Comparison of ENCODE assay signal across 24 cellular contexts in the genomic region with DNA sequence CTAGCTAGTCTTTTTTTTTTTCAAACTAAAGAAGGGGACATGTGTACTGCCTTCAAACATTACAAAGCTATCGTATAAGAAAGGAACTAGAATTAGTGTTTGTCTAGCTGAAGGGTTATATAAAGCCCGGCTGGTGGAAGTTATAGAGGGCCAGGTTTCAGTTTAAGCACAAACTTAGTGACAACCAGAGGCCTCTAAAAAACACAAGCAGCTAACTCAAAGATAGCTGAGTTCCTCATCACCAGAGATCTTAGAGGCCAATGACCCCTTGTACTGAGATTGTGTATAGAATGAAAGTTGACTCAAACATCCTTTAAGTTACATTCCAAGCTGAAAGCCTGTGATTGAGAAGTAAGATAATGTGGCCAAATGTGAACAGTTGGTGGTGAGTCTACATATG.
"Had no signal": no experiment of that assay in that cellular context is flagged by ENCODE, and none has a peak within 500 bp of the region (broad histone marks: within the 10 kb centered on the region; RNA-seq: fewer than 3 reads in every experiment).

No MANE protein-coding gene starts in this region.

- H3K9me3 Mint-ChIP-seq: activated naive CD8-positive, alpha-beta T cell treated with anti-CD3 and anti-CD28 coated beads for 36 hours; immature natural killer cell; natural killer cell treated with Interleukin-12 subunit alpha and Interleukin-12 subunit beta and Interleukin-15 and Interleukin-18, amount 100 ng/mL, for 72 hours; stimulated activated effector memory CD8-positive, alpha-beta T cell treated with anti-CD3 and anti-CD28 coated beads, Interleukin-12 subunit alpha, Interleukin-12 subunit beta, amount 100 ng/mL, for 72 hours; stimulated activated naive CD8-positive, alpha-beta T cell treated with anti-CD3 and anti-CD28 coated beads, Interleukin-15, amount 100 ng/mL, for 72 hours had no signal

- H3K27ac Mint-ChIP-seq: activated naive CD8-positive, alpha-beta T cell treated with anti-CD3 and anti-CD28 coated beads for 36 hours; natural killer cell treated with Interleukin-12 subunit alpha and Interleukin-12 subunit beta and Interleukin-15 and Interleukin-18, amount 100 ng/mL, for 72 hours; stimulated activated effector memory CD8-positive, alpha-beta T cell treated with anti-CD3 and anti-CD28 coated beads, Interleukin-12 subunit alpha, Interleukin-12 subunit beta, amount 100 ng/mL, for 72 hours; T-helper 17 cell had no signal

- H3K4me3 ChIP-seq: left lung, lung, ovary, skin epidermis, tibial artery had no signal

- ATAC-seq: foreskin keratinocyte; left lung; natural killer cell treated with Interleukin-12 subunit alpha and Interleukin-12 subunit beta and Interleukin-15 and Interleukin-18, amount 100 ng/mL, for 72 hours; right cardiac atrium; stimulated activated effector memory CD8-positive, alpha-beta T cell treated with anti-CD3 and anti-CD28 coated beads, Interleukin-12 subunit alpha, Interleukin-12 subunit beta, amount 100 ng/mL, for 72 hours; stimulated activated naive CD8-positive, alpha-beta T cell treated with anti-CD3 and anti-CD28 coated beads, Interleukin-15, amount 100 ng/mL, for 72 hours; T-helper 17 cell had no signal

- DNase-seq: activated CD4-positive, alpha-beta T cell treated with anti-CD3 and anti-CD28 coated beads for 4 hours; activated CD4-positive, alpha-beta T cell treated with anti-CD3 and anti-CD28 coated beads, Interleukin-2, amount 50 U/mL, for 48 hours; activated CD4-positive, CD25-positive, alpha-beta regulatory T cell; activated CD8-positive, alpha-beta memory T cell treated with anti-CD3 and anti-CD28 coated beads, Interleukin-2, amount 50 U/mL, for 48 hours; activated naive CD4-positive, alpha-beta T cell treated with Interleukin-2 at 50 U/mL for 16 hours; activated naive CD8-positive, alpha-beta T cell treated with anti-CD3 and anti-CD28 coated beads for 36 hours; activated T-cell treated with anti-CD3 and anti-CD28 coated beads, Interleukin-2, amount 50 U/mL, for 48 hours; amniotic stem cell; foreskin keratinocyte; immature natural killer cell; kidney glomerular epithelial cell; left lung; midbrain; ovary; right cardiac atrium; stimulated activated CD4-positive, alpha-beta T cell treated with anti-CD3 and anti-CD28 coated beads, Interleukin-1b, Interleukin-23, amount 100 ng/mL, for 48 hours; stimulated activated naive CD8-positive, alpha-beta T cell treated with anti-CD3 and anti-CD28 coated beads, Interleukin-15, amount 100 ng/mL, for 72 hours; T-helper 17 cell; tibial artery had no signal

- H3K9me3 ChIP-seq: left lung, neutrophil, ovary, tibial artery had no signal

- H3K4me3 Mint-ChIP-seq: activated naive CD8-positive, alpha-beta T cell treated with anti-CD3 and anti-CD28 coated beads for 36 hours; immature natural killer cell; natural killer cell treated with Interleukin-12 subunit alpha and Interleukin-12 subunit beta and Interleukin-15 and Interleukin-18, amount 100 ng/mL, for 72 hours; stimulated activated effector memory CD8-positive, alpha-beta T cell treated with anti-CD3 and anti-CD28 coated beads, Interleukin-12 subunit alpha, Interleukin-12 subunit beta, amount 100 ng/mL, for 72 hours; stimulated activated naive CD8-positive, alpha-beta T cell treated with anti-CD3 and anti-CD28 coated beads, Interleukin-15, amount 100 ng/mL, for 72 hours; T-helper 17 cell had no signal

- H3K36me3 ChIP-seq: left lung, neutrophil, ovary, tibial artery had no signal

- H3K27me3 ChIP-seq: foreskin keratinocyte, left lung, neutrophil, ovary, tibial artery had no signal

- H3K4me1 ChIP-seq: foreskin keratinocyte, tibial artery had no signal

- H3K27me3 Mint-ChIP-seq: activated naive CD8-positive, alpha-beta T cell treated with anti-CD3 and anti-CD28 coated beads for 36 hours; natural killer cell treated with Interleukin-12 subunit alpha and Interleukin-12 subunit beta and Interleukin-15 and Interleukin-18, amount 100 ng/mL, for 72 hours; stimulated activated naive CD8-positive, alpha-beta T cell treated with anti-CD3 and anti-CD28 coated beads, Interleukin-15, amount 100 ng/mL, for 72 hours; T-helper 17 cell had no signal

- H3K27ac ChIP-seq: foreskin keratinocyte, left lung, neutrophil, ovary, skin epidermis, tibial artery had no signal
